ENCODE assay signal across 11 cellular contexts in genomic region chr22:19480789-19481188, GRCh38. TPM values are rescaled to one million over a fixed set of nuclear protein-coding genes. Genes with fewer than 3 reads are reported as not detected.
DNase-seq lines count a peak whose midpoint lies in the region; ATAC-seq, FAIRE-seq and TF ChIP-seq lines count a peak whose summit lies in the region.
"Had no signal": no experiment of that assay in that cellular context is flagged by ENCODE, and none has a peak within 500 bp of the region (broad histone marks: within the 10 kb centered on the region; RNA-seq: fewer than 3 reads in every experiment).

No MANE protein-coding gene starts in this region.

- H3K9me1 ChIP-seq in K562 (ENCODE audit: control insufficient read depth, insufficient read depth, low read length) = no peaks in the 10 kb centered on the region

- peak overlapping the region; percentile 97 for H3K4me2 ChIP-seq in K562 (ENCODE audit: insufficient read depth, low read length)

- H3K9ac ChIP-seq in K562 (ENCODE audit: insufficient read depth in 1 of 2, low read depth in 2 of 2, low read length in 2 of 2) = peak overlapping the region; percentile 96 to 97

- WGBS in K562 (ENCODE audit: insufficient coverage, low coverage, missing lambda C conversion rate) = 5% methylated on average over 10 of the region's 10 CpGs
- WGBS in thyroid gland, 2 donors = 62 to 65% methylated on average over 10 of the region's 10 CpGs

- intact Hi-C loops in K562 (cut with micrococcal nuclease) (no loop called here), thyroid gland (cut with DNase I) (no loop called here)

- peak overlapping the region; percentile 99; the same call in 1 of the 2 replicates for H2AFZ ChIP-seq in K562 (ENCODE audit: low read depth, low read length)

- no peaks in the 10 kb centered on the region for H3K27me3 Mint-ChIP-seq in nephron (ENCODE audit: low read depth)

- no peak for TF ChIP-seq RAD21 in K562 (CRISPR knock-in tag; conservative IDR thresholded peaks at IDR 0.05 in 1 of 2, IDR thresholded peaks at IDR 0.05 in 1 of 2)

- POLR2A ChIA-PET in K562 (lab: Yijun Ruan, JAX) = interaction anchor here (0.6 to 5.4 kb wide), 17 partner anchors 10 to 513 kb away, joined by 3 to 148 read pairs (median 4); partner anchors contain the start of gene ESS2

- peak overlapping the region; percentile 97 for H3K27ac ChIP-seq in K562 (ENCODE audit: extremely low read depth, low read depth, low read length)
- H3K27ac ChIP-seq in thyroid gland = no peak overlapping the region
- H3K27ac ChIP-seq: cardiac muscle cell had no signal

- peak overlapping the region; percentile 88 to 98 (median 91) for H3K4me3 Mint-ChIP-seq in nephron

- H3K4me3 ChIP-seq in GM08714 (ENCODE audit: low read length) = peak overlapping the region; percentile 79
- H3K4me3 ChIP-seq in LNCaP clone FGC (ENCODE audit: low read depth, low read length) = peak overlapping the region; percentile 92
- H3K4me3 ChIP-seq in K562 = peak overlapping the region; percentile 70
- no peak overlapping the region for H3K4me3 ChIP-seq in thyroid gland (replicated peaks in 1 of 3)

- no peaks in the 10 kb centered on the region for H3K9me3 Mint-ChIP-seq in nephron

- TF ChIP-seq CTCF in LNCaP clone FGC (IDR thresholded peaks at IDR 0.05; ENCODE audit: control insufficient read depth, extremely low read depth, insufficient read depth) (no peak), K562 (IDR thresholded peaks at IDR 0.05 in 2 of 3, conservative IDR thresholded peaks at IDR 0.05 in 1 of 3; ENCODE audit: insufficient read depth in 2 of 3, low read depth in 1 of 3, low read length in 3 of 3) (no peak), nephron (IDR thresholded peaks at IDR 0.05; ENCODE audit: unreplicated experiment in 3 of 3) (no peak), thyroid gland (IDR thresholded peaks at IDR 0.05) (no peak)

- H4K20me1 ChIP-seq in K562 (replicated peaks; ENCODE audit: control insufficient read depth, insufficient read depth, low read length) = peaks cover 18% of the 10 kb centered on the region

- no TSS peak for BruUV-seq in K562 (replicated peaks; lab: Mats Ljungman, UMichigan)

- no peaks in the 10 kb centered on the region for H3K9me3 ChIP-seq in K562 (replicated peaks; ENCODE audit: control insufficient read depth, insufficient read depth, low read depth, low read length)
- no peaks in the 10 kb centered on the region for H3K9me3 ChIP-seq in thyroid gland

- in situ Hi-C loops in K562 (cut with MboI) = no loop called here

- H3K36me3 Mint-ChIP-seq in nephron (ENCODE audit: low read depth) = peaks cover 15% of the 10 kb centered on the region

- TF ChIP-seq POLR2A in K562 (conservative IDR thresholded peaks at IDR 0.05) (no peak), thyroid gland (IDR thresholded peaks at IDR 0.05) (no peak)

- DNase-seq in LNCaP clone FGC (ENCODE audit: low read depth) (no peak), K562 (ENCODE audit: extremely low read depth in 1 of 4, low spot score in 3 of 4) (peak in 1 of 4 experiments; percentile 59), thyroid gland (no peak), amniotic stem cell (lab: John Stamatoyannopoulos, UW) (no peak), NCI-H345 treated with DMSO at 0.1 percent for 48 hours (lab: John Stamatoyannopoulos, UW; ENCODE audit: unreplicated experiment) (no peak)
- DNase-seq: NCI-H2081 treated with DMSO at 0.1 percent for 48 hours, right cardiac atrium, T1000 had no signal

- no peak for TF ChIP-seq EP300 in K562 (IDR thresholded peaks at IDR 0.05; ENCODE audit: low read length)

- H3K4me1 Mint-ChIP-seq in nephron = peaks cover 33% of the 10 kb centered on the region

- peaks cover 65% of the 10 kb centered on the region for H3K36me3 ChIP-seq in K562 (ENCODE audit: control insufficient read depth, insufficient read depth, low read length)
- no peaks in the 10 kb centered on the region for H3K36me3 ChIP-seq in thyroid gland
- H3K36me3 ChIP-seq: cardiac muscle cell had no signal

- H3K27me3 ChIP-seq in K562 (ENCODE audit: control insufficient read depth in 2 of 2, insufficient read depth in 2 of 2, low read length in 2 of 2) (no peaks in the 10 kb centered on the region), thyroid gland (no peaks in the 10 kb centered on the region)
- H3K27me3 ChIP-seq: cardiac muscle cell had no signal

- H3K4me1 ChIP-seq in K562 (replicated peaks in 1 of 2; ENCODE audit: control insufficient read depth in 2 of 2, insufficient read depth in 2 of 2, low read length in 2 of 2) (peaks cover 7 to 16% of the 10 kb centered on the region in 2 experiments), thyroid gland (peaks cover 15 to 16% of the 10 kb centered on the region in 2 donors)

- H3K27ac Mint-ChIP-seq in nephron = no peak overlapping the region

- CTCF ChIA-PET in K562 (lab: Yijun Ruan, JAX; ENCODE audit: low intra/inter-chr PET ratio) = no interaction called here

- FAIRE-seq in K562 (lab: Jason Lieb, UNC) = no peak

- ATAC-seq in K562 = no peak

- H3K79me2 ChIP-seq in K562 (ENCODE audit: control insufficient read depth, insufficient read depth, low read length) = peaks cover 69% of the 10 kb centered on the region

RNA-seq across cellular contexts. Expression of gene CDC45, which starts 1.1 kb away (rescaled TPM):
- 810 and 853 TPM in 2 replicates for total RNA-seq in K562 (2011; cell fraction: chromatin; rRNA removed; ENCODE audit: low replicate concordance)
- 339 and 346 TPM in 2 replicates for total RNA-seq in K562 (2011; cell fraction: nucleolus; rRNA removed)
- 307 and 398 TPM in 2 replicates for total RNA-seq in K562 (2011; cell fraction: nucleoplasm; rRNA removed)
- total RNA-seq in K562 (2014; rRNA removed) (415 and 450 TPM in 2 replicates), K562 (2014; rRNA removed; fragmentation: Illumina TruSeq; extraction: Trizol) (263 and 295 TPM in 2 replicates), K562 (2015; rRNA removed; fragmentation: Illumina TruSeq; extraction: Trizol) (239 and 251 TPM in 2 replicates), K562 (2021) (312 and 319 TPM in 2 replicates), thyroid gland (1 to 10 TPM in 2 of 4 donors, under 1 TPM in 1, not detected in 1; 0.24 to 1.9 (median 1.7) TPM)
- polyA plus RNA-seq in K562 (2011; rRNA removed) (580 and 584 TPM in 2 replicates), K562 (2014; fragmentation: Illumina TruSeq; extraction: Trizol) (412 and 430 TPM in 2 replicates), K562 (2014; fragmentation: Nextera tagmentation; extraction: Ambion mirVana) (100 to 1,000 TPM; 276 to 465 TPM), K562 (2014; rRNA removed) (410 and 427 TPM in 2 replicates)
- polyA plus RNA-seq in K562 (2011; cell fraction: cytosol; rRNA removed) = 370 and 430 TPM in 2 replicates
- 642 and 944 TPM in 2 replicates for polyA plus RNA-seq in K562 (2011; cell fraction: nucleus; rRNA removed)
- 267 and 326 TPM in 2 replicates for polyA plus RNA-seq in K562 (2012)
- polyA minus RNA-seq in K562 (2011; rRNA and poly(A)+ RNA removed) = 415 and 540 TPM in 2 replicates
- 153 and 162 TPM in 2 replicates for polyA minus RNA-seq in K562 (2011; cell fraction: cytosol; rRNA and poly(A)+ RNA removed)
- polyA minus RNA-seq in K562 (2011; cell fraction: nucleus; rRNA and poly(A)+ RNA removed) = 185 and 445 TPM in 2 replicates

RNA-seq across cellular contexts. Expression of gene UFD1, which starts 1.8 kb away (rescaled TPM):
- 307 and 375 TPM in 2 replicates for total RNA-seq in K562 (2011; cell fraction: chromatin; rRNA removed; ENCODE audit: low replicate concordance)
- 219 and 230 TPM in 2 replicates for total RNA-seq in K562 (2011; cell fraction: nucleolus; rRNA removed)
- total RNA-seq in K562 (2011; cell fraction: nucleoplasm; rRNA removed) = 278 and 374 TPM in 2 replicates
- total RNA-seq in K562 (2014; rRNA removed) (238 and 290 TPM in 2 replicates), K562 (2014; rRNA removed; fragmentation: Illumina TruSeq; extraction: Trizol) (361 and 365 TPM in 2 replicates), K562 (2015; rRNA removed; fragmentation: Illumina TruSeq; extraction: Trizol) (330 and 363 TPM in 2 replicates), K562 (2021) (284 and 307 TPM in 2 replicates), thyroid gland (10 to 100 TPM; 29.3 to 52.7 (median 44.2) TPM)
- polyA plus RNA-seq in K562 (2011; rRNA removed) (428 and 564 TPM in 2 replicates), K562 (2014; fragmentation: Illumina TruSeq; extraction: Trizol) (551 and 645 TPM in 2 replicates), K562 (2014; fragmentation: Nextera tagmentation; extraction: Ambion mirVana) (100 to 1,000 TPM; 503 to 627 TPM), K562 (2014; rRNA removed) (321 and 446 TPM in 2 replicates)
- polyA plus RNA-seq in K562 (2011; cell fraction: cytosol; rRNA removed) = 516 and 625 TPM in 2 replicates
- polyA plus RNA-seq in K562 (2011; cell fraction: nucleus; rRNA removed) = 577 and 723 TPM in 2 replicates
- polyA plus RNA-seq in K562 (2012) = 381 and 502 TPM in 2 replicates
- polyA minus RNA-seq in K562 (2011; rRNA and poly(A)+ RNA removed) = 432 and 439 TPM in 2 replicates
- polyA minus RNA-seq in K562 (2011; cell fraction: cytosol; rRNA and poly(A)+ RNA removed) = 143 and 172 TPM in 2 replicates
- 99.8 and 195 TPM in 2 replicates for polyA minus RNA-seq in K562 (2011; cell fraction: nucleus; rRNA and poly(A)+ RNA removed)

RNA-seq across cellular contexts. Expression of gene C22orf39, which starts 33.3 kb away (rescaled TPM):
- 119 and 122 TPM in 2 replicates for total RNA-seq in K562 (2011; cell fraction: chromatin; rRNA removed; ENCODE audit: low replicate concordance)
- total RNA-seq in K562 (2011; cell fraction: nucleolus; rRNA removed) = 71.8 and 76.0 TPM in 2 replicates
- total RNA-seq in K562 (2011; cell fraction: nucleoplasm; rRNA removed) = 107 and 142 TPM in 2 replicates
- total RNA-seq in K562 (2014; rRNA removed) (94.7 and 124 TPM in 2 replicates), K562 (2014; rRNA removed; fragmentation: Illumina TruSeq; extraction: Trizol) (57.2 and 59.5 TPM in 2 replicates), K562 (2015; rRNA removed; fragmentation: Illumina TruSeq; extraction: Trizol) (61.3 and 63.2 TPM in 2 replicates), K562 (2021) (66.8 and 68.0 TPM in 2 replicates), thyroid gland (10 to 100 TPM; 66.9 to 90.0 (median 83.1) TPM)
- polyA plus RNA-seq in K562 (2011; rRNA removed) (139 and 244 TPM in 2 replicates), K562 (2014; fragmentation: Illumina TruSeq; extraction: Trizol) (68.6 and 73.5 TPM in 2 replicates), K562 (2014; fragmentation: Nextera tagmentation; extraction: Ambion mirVana) (10 to 100 TPM; 20.4 to 25.9 TPM), K562 (2014; rRNA removed) (112 and 121 TPM in 2 replicates)
- polyA plus RNA-seq in K562 (2011; cell fraction: cytosol; rRNA removed) = 164 and 257 TPM in 2 replicates
- 71.0 and 99.7 TPM in 2 replicates for polyA plus RNA-seq in K562 (2011; cell fraction: nucleus; rRNA removed)
- 87.8 and 120 TPM in 2 replicates for polyA plus RNA-seq in K562 (2012)
- 116 and 185 TPM in 2 replicates for polyA minus RNA-seq in K562 (2011; rRNA and poly(A)+ RNA removed)
- 49.4 and 80.5 TPM in 2 replicates for polyA minus RNA-seq in K562 (2011; cell fraction: cytosol; rRNA and poly(A)+ RNA removed)
- 24.9 and 58.9 TPM in 2 replicates for polyA minus RNA-seq in K562 (2011; cell fraction: nucleus; rRNA and poly(A)+ RNA removed)

RNA-seq across cellular contexts. Expression of gene CLDN5, which starts 43.4 kb away (rescaled TPM):
- not detected in 2 replicates for total RNA-seq in K562 (2011; cell fraction: chromatin; rRNA removed; ENCODE audit: low replicate concordance)
- not detected in 2 replicates for total RNA-seq in K562 (2011; cell fraction: nucleolus; rRNA removed)
- total RNA-seq in K562 (2011; cell fraction: nucleoplasm; rRNA removed) = not detected in 2 replicates
- not detected in 2 replicates for total RNA-seq in K562 (2014; rRNA removed)
- not detected in 2 replicates for total RNA-seq in K562 (2014; rRNA removed; fragmentation: Illumina TruSeq; extraction: Trizol)
- not detected in 2 replicates for total RNA-seq in K562 (2015; rRNA removed; fragmentation: Illumina TruSeq; extraction: Trizol)
- 0.16 and 0.20 TPM in 2 replicates for total RNA-seq in K562 (2021)
- polyA plus RNA-seq in K562 (2011; rRNA removed) = not detected in 2 replicates
- not detected in 2 replicates for polyA plus RNA-seq in K562 (2011; cell fraction: cytosol; rRNA removed)
- not detected in 2 replicates for polyA plus RNA-seq in K562 (2011; cell fraction: nucleus; rRNA removed)
- 0.08 and 0.18 TPM in 2 replicates for polyA plus RNA-seq in K562 (2012)
- not detected in 2 replicates for polyA plus RNA-seq in K562 (2014; fragmentation: Illumina TruSeq; extraction: Trizol)
- not detected for polyA plus RNA-seq in K562 (2014; fragmentation: Nextera tagmentation; extraction: Ambion mirVana)
- not detected in 2 replicates for polyA plus RNA-seq in K562 (2014; rRNA removed)
- polyA minus RNA-seq in K562 (2011; rRNA and poly(A)+ RNA removed) = not detected in 2 replicates
- polyA minus RNA-seq in K562 (2011; cell fraction: cytosol; rRNA and poly(A)+ RNA removed) = not detected in 2 replicates
- not detected in 2 replicates for polyA minus RNA-seq in K562 (2011; cell fraction: nucleus; rRNA and poly(A)+ RNA removed)
- total RNA-seq in thyroid gland = 100 to 1,000 TPM in 2 of 4 donors, 10 to 100 TPM in 2; 71.8 to 303 (median 131) TPM

RNA-seq across cellular contexts. Expression of gene MRPL40, which starts 48.4 kb away (rescaled TPM):
- total RNA-seq in K562 (2011; cell fraction: chromatin; rRNA removed; ENCODE audit: low replicate concordance) = 13.9 and 26.1 TPM in 2 replicates
- 29.0 and 32.5 TPM in 2 replicates for total RNA-seq in K562 (2011; cell fraction: nucleolus; rRNA removed)
- 25.1 and 32.0 TPM in 2 replicates for total RNA-seq in K562 (2011; cell fraction: nucleoplasm; rRNA removed)
- total RNA-seq in K562 (2014; rRNA removed) = 160 and 182 TPM in 2 replicates
- total RNA-seq in K562 (2014; rRNA removed; fragmentation: Illumina TruSeq; extraction: Trizol) = 208 and 209 TPM in 2 replicates
- total RNA-seq in K562 (2015; rRNA removed; fragmentation: Illumina TruSeq; extraction: Trizol) = 181 and 198 TPM in 2 replicates
- 132 and 144 TPM in 2 replicates for total RNA-seq in K562 (2021)
- 175 and 219 TPM in 2 replicates for polyA plus RNA-seq in K562 (2011; rRNA removed)
- 88.3 and 113 TPM in 2 replicates for polyA plus RNA-seq in K562 (2011; cell fraction: cytosol; rRNA removed)
- 34.6 and 66.5 TPM in 2 replicates for polyA plus RNA-seq in K562 (2011; cell fraction: nucleus; rRNA removed)
- polyA plus RNA-seq in K562 (2012) = 159 TPM in 2 replicates
- polyA plus RNA-seq in K562 (2014; fragmentation: Illumina TruSeq; extraction: Trizol) = 197 and 237 TPM in 2 replicates
- 100 to 1,000 TPM; 601 to 652 TPM for polyA plus RNA-seq in K562 (2014; fragmentation: Nextera tagmentation; extraction: Ambion mirVana)
- 223 TPM in 2 replicates for polyA plus RNA-seq in K562 (2014; rRNA removed)
- 52.5 and 73.2 TPM in 2 replicates for polyA minus RNA-seq in K562 (2011; rRNA and poly(A)+ RNA removed)
- 31.3 and 34.3 TPM in 2 replicates for polyA minus RNA-seq in K562 (2011; cell fraction: cytosol; rRNA and poly(A)+ RNA removed)
- 12.0 and 31.3 TPM in 2 replicates for polyA minus RNA-seq in K562 (2011; cell fraction: nucleus; rRNA and poly(A)+ RNA removed)
- total RNA-seq in thyroid gland = 10 to 100 TPM; 37.5 to 69.3 (median 48.7) TPM

Comparison
In these comparisons a context has a peak if more than half of its experiments do, and no peak if none do; other contexts are left out.
1. H3K4me3 ChIP-seq: peak in GM08714 (single experiment), LNCaP clone FGC (single experiment) and K562 (single experiment); none in thyroid gland (0 of 3).
2. RNA of gene CDC45, which starts 1.1 kb away (total RNA-seq): 239 to 853 TPM in K562; 0.24 to 1.9 TPM in thyroid gland; every median in the first group is over 10 times any median in the second.
3. RNA of gene UFD1, which starts 1.8 kb away (total RNA-seq): 219 to 375 TPM in K562; 29.3 to 52.7 TPM in thyroid gland; every median in the first group is over 4 times any median in the second.